11 cellular contexts compared by ENCODE assay signal in the genomic region with DNA sequence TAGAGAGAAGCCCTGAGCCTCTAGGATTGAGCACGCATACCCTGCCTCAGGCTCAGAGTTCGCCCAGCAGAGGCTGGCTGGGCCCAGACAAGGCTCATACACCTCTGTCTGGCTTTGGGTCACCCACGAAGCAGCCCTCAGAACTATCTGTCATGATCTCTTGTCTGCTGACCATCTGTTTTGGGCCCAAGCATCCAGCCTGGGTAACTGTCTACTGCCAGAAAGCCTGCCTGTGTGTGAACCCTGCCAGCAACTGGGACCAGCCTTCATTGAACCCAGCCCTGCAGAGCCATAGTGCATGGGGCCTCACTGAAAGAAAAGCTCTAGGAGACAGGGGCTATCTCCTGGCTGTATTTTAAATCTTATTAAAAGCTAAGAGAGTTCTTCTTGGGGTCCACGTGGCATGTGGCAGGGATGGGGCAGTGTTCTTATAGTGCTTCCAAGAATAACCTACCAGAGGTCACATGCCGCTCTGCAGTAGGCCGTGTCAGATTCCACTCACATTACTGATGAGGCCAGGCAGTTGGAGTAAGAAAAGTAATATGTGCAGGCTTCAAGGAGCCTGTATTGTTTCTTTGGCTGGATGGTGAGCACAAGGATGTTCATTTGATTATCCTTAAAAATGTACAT. TPM values are rescaled to one million over a fixed set of nuclear protein-coding genes. Genes with fewer than 3 reads are reported as not detected.
DNase-seq lines count a peak whose midpoint lies in the region; ATAC-seq and TF ChIP-seq lines count a peak whose summit lies in the region.
"Had no signal": no experiment of that assay in that cellular context is flagged by ENCODE, and none has a peak within 500 bp of the region (broad histone marks: within the 10 kb centered on the region; RNA-seq: fewer than 3 reads in every experiment).

No MANE protein-coding gene starts in this region.

- H3K4me3 ChIP-seq in GM23248 (no peak overlapping the region), adrenal gland (no peak overlapping the region), right cardiac atrium (ENCODE audit: low read length) (no peak overlapping the region), skeletal muscle satellite cell (ENCODE audit: low read length) (no peak overlapping the region)
- H3K4me3 ChIP-seq: mucosa of descending colon had no signal

- TF ChIP-seq CTCF in adrenal gland (IDR thresholded peaks at IDR 0.05) = no peak

- peaks cover 8% of the 10 kb centered on the region for H3K36me3 ChIP-seq in GM23248 (ENCODE audit: low read depth)
- peaks cover 0 to 40% of the 10 kb centered on the region in 2 donors for H3K36me3 ChIP-seq in adrenal gland (replicated peaks in 1 of 2)
- peaks cover 43% of the 10 kb centered on the region for H3K36me3 ChIP-seq in skeletal muscle satellite cell (ENCODE audit: insufficient read depth, low read length)

- intact Hi-C loops in adrenal gland (cut with DNase I) (loop anchor here in 1 of 2 donors (10.0 kb wide), 1 partner anchor 54 kb away; a partner anchor contains a TSS), right cardiac atrium (cut with DNase I) (no loop called here)

- H3K9me3 ChIP-seq in GM23248 (ENCODE audit: low read depth) = no peaks in the 10 kb centered on the region
- no peaks in the 10 kb centered on the region for H3K9me3 ChIP-seq in adrenal gland (replicated peaks in 1 of 3)
- no peaks in the 10 kb centered on the region for H3K9me3 ChIP-seq in right cardiac atrium (ENCODE audit: control insufficient read depth, low read length)
- H3K9me3 ChIP-seq in skeletal muscle satellite cell (replicated peaks; ENCODE audit: low read length) = no peaks in the 10 kb centered on the region
- H3K9me3 ChIP-seq: mucosa of descending colon had no signal

- H3K4me2 ChIP-seq in GM23248 (ENCODE audit: unreplicated experiment) (no peak overlapping the region), skeletal muscle satellite cell (ENCODE audit: low read length) (peak overlapping the region; percentile 63)

- no peak overlapping the region for H2AFZ ChIP-seq in GM23248

- peak in 1 of 2 donors; percentile 4 for TF ChIP-seq POLR2A in adrenal gland (IDR thresholded peaks at IDR 0.05)

- H3K27me3 ChIP-seq in GM23248 (replicated peaks; ENCODE audit: insufficient read depth) = no peaks in the 10 kb centered on the region
- no peaks in the 10 kb centered on the region for H3K27me3 ChIP-seq in adrenal gland
- H3K27me3 ChIP-seq in right cardiac atrium (ENCODE audit: control insufficient read depth, insufficient read depth) = no peaks in the 10 kb centered on the region
- H3K27me3 ChIP-seq in skeletal muscle satellite cell (ENCODE audit: control insufficient read depth, insufficient read depth, low read length) = no peaks in the 10 kb centered on the region

- peaks cover 34% of the 10 kb centered on the region for H3F3A ChIP-seq in GM23248 (ENCODE audit: insufficient read depth)

- DNase-seq in GM23248 (no peak), adrenal gland (peak in 2 of 7 donors; percentile 33 to 60), right cardiac atrium (no peak), NCI-H510A (lab: John Stamatoyannopoulos, UW) (no peak), activated T-cell treated with anti-CD3 and anti-CD28 coated beads for 4 hours (no peak), T-helper 1 cell (no peak)
- DNase-seq: foreskin melanocyte; stimulated activated CD4-positive, alpha-beta T cell treated with anti-CD3 and anti-CD28 coated beads, Interleukin-2, amount 100 ng/mL, for 24 hours had no signal

- ATAC-seq in right cardiac atrium (peak; percentile 38 to 54), GM21529 (IDR thresholded peaks at IDR 0.05; ENCODE audit: unreplicated experiment) (no peak)
- ATAC-seq: mucosa of descending colon had no signal

- no peaks in the 10 kb centered on the region for H3K9me2 ChIP-seq in GM23248 (ENCODE audit: insufficient read depth)

- H3K79me2 ChIP-seq in GM23248 (ENCODE audit: insufficient read depth) = peaks cover 91% of the 10 kb centered on the region

- H3K4me1 ChIP-seq in GM23248 (ENCODE audit: insufficient read depth) = peaks cover 31% of the 10 kb centered on the region
- peaks cover 43 to 88% of the 10 kb centered on the region in 2 donors for H3K4me1 ChIP-seq in adrenal gland (replicated peaks in 1 of 2)
- peaks cover 39% of the 10 kb centered on the region for H3K4me1 ChIP-seq in right cardiac atrium (ENCODE audit: control insufficient read depth, insufficient read depth, low read length)
- H3K4me1 ChIP-seq in skeletal muscle satellite cell (ENCODE audit: control insufficient read depth, insufficient read depth, low read length) = peaks cover 47% of the 10 kb centered on the region

- in situ Hi-C loops in GM23248 (cut with MboI) = loop anchor here (25.0 kb wide), 1 partner anchor 246 kb away; no protein-coding TSS in a partner anchor

- H3K9ac ChIP-seq in GM23248 (peak overlapping the region; percentile 13; the same call in 1 of the 2 replicates), skeletal muscle satellite cell (ENCODE audit: low read depth, low read length) (peak overlapping the region; percentile 45)

- 82 to 91% methylated on average over 6 of the region's 6 CpGs for WGBS in GM23248 (ENCODE audit: low coverage in 1 of 2, low lambda C conversion rate in 2 of 2, missing lambda C conversion rate in 2 of 2), 2 experiments
- 44 to 61% (median 51%) methylated on average over 3 to 6 of the region's 6 CpGs for WGBS in adrenal gland, 4 donors
- 64% methylated on average over 6 of the region's 6 CpGs for WGBS in right cardiac atrium

- H4K20me1 ChIP-seq in GM23248 (ENCODE audit: insufficient read depth) = no peaks in the 10 kb centered on the region

- H3K27ac ChIP-seq in GM23248 = peak overlapping the region; percentile 19; the same call in 1 of the 2 replicates
- peak overlapping the region; percentile 45 to 95 (median 92) for H3K27ac ChIP-seq in adrenal gland
- H3K27ac ChIP-seq in right cardiac atrium (ENCODE audit: low read length) = peak overlapping the region; percentile 88

RNA-seq across cellular contexts. Expression of a gene that starts 7.3 kb away (rescaled TPM):
- 43.6 and 46.8 TPM in 2 replicates for total RNA-seq in GM23248 (2014; rRNA removed; shearing (Covaris generic))
- polyA plus RNA-seq in GM23248 (2016; fragmentation: Nextera tagmentation; extraction: Ambion mirVana) (33.4 and 34.0 TPM in 2 replicates), adrenal gland (10 to 100 TPM; 14.9 to 48.2 (median 14.9) TPM), right cardiac atrium (37.0 TPM)
- total RNA-seq in adrenal gland (10 to 100 TPM; 57.7 to 89.2 (median 71.2) TPM), right cardiac atrium (10 to 100 TPM; 77.8 to 90.0 (median 84.8) TPM)
- 17.2 and 24.7 TPM in 2 replicates for total RNA-seq in skeletal muscle satellite cell (2012; rRNA removed)

RNA-seq across cellular contexts. Expression of a gene that starts 7.5 kb away (rescaled TPM):
- 110 and 126 TPM in 2 replicates for total RNA-seq in GM23248 (2014; rRNA removed; shearing (Covaris generic))
- polyA plus RNA-seq in GM23248 (2016; fragmentation: Nextera tagmentation; extraction: Ambion mirVana) (69.3 and 71.1 TPM in 2 replicates), adrenal gland (100 to 1,000 TPM in 1 of 3 donors, 10 to 100 TPM in 2; 52.5 to 137 (median 59.5) TPM), right cardiac atrium (30.3 TPM)
- total RNA-seq in adrenal gland (100 to 1,000 TPM in 6 of 8 donors, 10 to 100 TPM in 2; 92.5 to 237 (median 139) TPM), right cardiac atrium (10 to 100 TPM; 52.2 to 60.5 (median 56.0) TPM)
- 142 and 170 TPM in 2 replicates for total RNA-seq in skeletal muscle satellite cell (2012; rRNA removed)

RNA-seq across cellular contexts. Expression of a gene that starts 46.8 kb away (rescaled TPM):
- 30.6 and 34.2 TPM in 2 replicates for total RNA-seq in GM23248 (2014; rRNA removed; shearing (Covaris generic))
- polyA plus RNA-seq in GM23248 (2016; fragmentation: Nextera tagmentation; extraction: Ambion mirVana) (40.5 and 41.8 TPM in 2 replicates), adrenal gland (100 to 1,000 TPM in 2 of 3 donors, 10 to 100 TPM in 1; 80.9 to 117 (median 103) TPM), right cardiac atrium (41.1 TPM)
- total RNA-seq in adrenal gland (100 to 1,000 TPM in 2 of 8 donors, 10 to 100 TPM in 6; 69.3 to 114 (median 96.1) TPM), right cardiac atrium (10 to 100 TPM; 57.8 to 63.8 (median 60.4) TPM)
- total RNA-seq in skeletal muscle satellite cell (2012; rRNA removed) = 36.2 and 37.4 TPM in 2 replicates

RNA-seq across cellular contexts. Expression of a gene that starts 49.9 kb away (rescaled TPM):
- 120 and 129 TPM in 2 replicates for total RNA-seq in GM23248 (2014; rRNA removed; shearing (Covaris generic))
- polyA plus RNA-seq in GM23248 (2016; fragmentation: Nextera tagmentation; extraction: Ambion mirVana) (93.3 and 94.2 TPM in 2 replicates), adrenal gland (100 to 1,000 TPM in 1 of 3 donors, 10 to 100 TPM in 2; 37.8 to 129 (median 45.9) TPM), right cardiac atrium (61.9 TPM)
- total RNA-seq in adrenal gland (100 to 1,000 TPM; 145 to 209 (median 166) TPM), right cardiac atrium (100 to 1,000 TPM; 142 to 184 (median 156) TPM)
- total RNA-seq in skeletal muscle satellite cell (2012; rRNA removed) = 167 and 180 TPM in 2 replicates

Comparison
In these comparisons a context has a peak if more than half of its experiments do, and no peak if none do; other contexts are left out.
1. H3K27ac ChIP-seq: peak in every context shown above with its lines; median percentile 92 in adrenal gland; 88 in right cardiac atrium; 19 in GM23248.